8 cellular contexts compared by ENCODE assay signal in the genomic region with DNA sequence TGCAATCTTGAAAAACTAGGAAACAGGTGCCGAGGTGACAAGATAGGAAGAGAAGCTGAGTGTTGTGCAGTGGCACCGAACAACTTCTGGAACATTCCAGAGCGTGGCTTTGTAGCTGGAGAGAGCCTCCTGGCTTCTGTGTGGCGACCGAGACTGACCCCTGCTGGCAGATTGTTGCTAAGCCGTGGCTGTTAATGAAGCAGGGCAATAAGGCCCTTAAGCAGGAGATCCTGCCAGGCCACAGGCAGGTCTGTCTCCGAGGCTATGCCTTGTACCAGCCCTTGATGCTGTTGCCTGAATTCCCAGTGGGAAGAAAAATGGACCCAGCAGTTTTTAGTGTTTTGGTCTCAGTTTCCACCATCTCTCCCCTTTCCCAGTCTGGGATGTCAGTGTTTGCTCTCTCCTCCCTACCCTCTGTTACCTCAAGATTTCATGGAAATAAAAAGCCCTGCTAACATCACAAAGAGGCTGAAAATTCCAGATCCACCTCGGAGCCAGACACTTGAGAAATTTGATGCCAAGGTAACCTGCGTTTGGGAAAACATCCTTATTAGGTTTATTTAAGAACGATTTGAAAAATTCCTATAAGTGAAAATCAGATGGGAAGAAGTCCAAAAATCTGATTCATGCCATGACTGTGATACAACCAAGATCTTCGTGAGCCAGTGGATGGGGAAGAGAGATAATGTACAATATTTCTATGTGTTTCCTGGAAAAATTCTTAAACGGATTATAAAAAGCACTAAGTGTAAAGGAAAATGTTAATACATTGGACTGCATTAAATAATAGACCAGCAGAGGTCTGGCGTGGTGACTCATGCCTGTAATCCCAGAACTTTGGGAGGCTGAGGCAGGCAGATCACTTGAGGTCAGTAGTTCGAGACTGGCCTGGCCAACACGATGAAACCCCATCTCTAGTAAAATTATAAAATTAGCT.
DNase-seq lines count a peak whose midpoint lies in the region; ATAC-seq and TF ChIP-seq lines count a peak whose summit lies in the region.

No MANE protein-coding gene starts in this region.

- H3K27ac Mint-ChIP-seq in activated CD8-positive, alpha-beta memory T cell treated with anti-CD3 and anti-CD28 coated beads, Interleukin-2, amount 10 ng/mL, durations not matched to agents 7 days and 5 days = no peak overlapping the region

- ATAC-seq in HG03025 (IDR thresholded peaks at IDR 0.05; ENCODE audit: low FRiP score, unreplicated experiment) = peak; percentile 71
- ATAC-seq in activated CD8-positive, alpha-beta memory T cell treated with anti-CD3 and anti-CD28 coated beads, Interleukin-2, amount 10 ng/mL, durations not matched to agents 7 days and 5 days = peak; percentile 84

- H3K9me3 Mint-ChIP-seq in activated CD8-positive, alpha-beta memory T cell treated with anti-CD3 and anti-CD28 coated beads, Interleukin-2, amount 10 ng/mL, durations not matched to agents 7 days and 5 days (ENCODE audit: low read depth) = no peaks in the 10 kb centered on the region

- H3K27me3 Mint-ChIP-seq in activated CD8-positive, alpha-beta memory T cell treated with anti-CD3 and anti-CD28 coated beads, Interleukin-2, amount 10 ng/mL, durations not matched to agents 7 days and 5 days = no peaks in the 10 kb centered on the region

- H3K4me3 ChIP-seq in epithelial cell of esophagus (ENCODE audit: low read length) = no peak overlapping the region

- peaks cover 10% of the 10 kb centered on the region for H3K36me3 Mint-ChIP-seq in activated CD8-positive, alpha-beta memory T cell treated with anti-CD3 and anti-CD28 coated beads, Interleukin-2, amount 10 ng/mL, durations not matched to agents 7 days and 5 days

- CTCF ChIA-PET in activated CD8-positive, alpha-beta memory T cell treated with anti-CD3 and anti-CD28 coated beads, Interleukin-2, amount 10 ng/mL, durations not matched to agents 7 days and 5 days (lab: Charles Lee) = interaction anchor here (0.7 to 2.7 kb wide), 38 partner anchors 9 to 376 kb away, joined by 3 to 11 read pairs (median 4); a partner anchor contains a TSS

- peak; percentile 91 for TF ChIP-seq CTCF in epithelial cell of esophagus (IDR thresholded peaks at IDR 0.05; ENCODE audit: insufficient read depth, low read depth, low read length, missing control alignments)

- no peak overlapping the region for H3K4me3 Mint-ChIP-seq in activated CD8-positive, alpha-beta memory T cell treated with anti-CD3 and anti-CD28 coated beads, Interleukin-2, amount 10 ng/mL, durations not matched to agents 7 days and 5 days

- peaks cover 7% of the 10 kb centered on the region for H3K4me1 Mint-ChIP-seq in activated CD8-positive, alpha-beta memory T cell treated with anti-CD3 and anti-CD28 coated beads, Interleukin-2, amount 10 ng/mL, durations not matched to agents 7 days and 5 days

- DNase-seq in NCI-H446 (lab: John Stamatoyannopoulos, UW) (peak; percentile 42 to 70), NCI-H446 treated with DMSO at 0.1 percent for 48 hours (lab: John Stamatoyannopoulos, UW) (no peak), NCI-H748 treated with DMSO at 0.1 percent for 48 hours (lab: John Stamatoyannopoulos, UW) (peak; percentile 55), epithelial cell of esophagus (ENCODE audit: low read depth) (peak; percentile 79), mucosa of gallbladder (ENCODE audit: low spot score) (peak; percentile 84)
- peak; percentile 84 for DNase-seq in activated CD8-positive, alpha-beta memory T cell treated with anti-CD3 and anti-CD28 coated beads, Interleukin-2, amount 10 ng/mL, durations not matched to agents 7 days and 5 days
- peak; percentile 67 to 75 for DNase-seq in stimulated activated CD8-positive, alpha-beta memory T cell treated with anti-CD3 and anti-CD28 coated beads, Interleukin-7, amount 100 ng/mL, for 4 hours (ENCODE audit: low read depth in 2 of 2)
